ENCODE assay signal across 21 cellular contexts in the genomic region with DNA sequence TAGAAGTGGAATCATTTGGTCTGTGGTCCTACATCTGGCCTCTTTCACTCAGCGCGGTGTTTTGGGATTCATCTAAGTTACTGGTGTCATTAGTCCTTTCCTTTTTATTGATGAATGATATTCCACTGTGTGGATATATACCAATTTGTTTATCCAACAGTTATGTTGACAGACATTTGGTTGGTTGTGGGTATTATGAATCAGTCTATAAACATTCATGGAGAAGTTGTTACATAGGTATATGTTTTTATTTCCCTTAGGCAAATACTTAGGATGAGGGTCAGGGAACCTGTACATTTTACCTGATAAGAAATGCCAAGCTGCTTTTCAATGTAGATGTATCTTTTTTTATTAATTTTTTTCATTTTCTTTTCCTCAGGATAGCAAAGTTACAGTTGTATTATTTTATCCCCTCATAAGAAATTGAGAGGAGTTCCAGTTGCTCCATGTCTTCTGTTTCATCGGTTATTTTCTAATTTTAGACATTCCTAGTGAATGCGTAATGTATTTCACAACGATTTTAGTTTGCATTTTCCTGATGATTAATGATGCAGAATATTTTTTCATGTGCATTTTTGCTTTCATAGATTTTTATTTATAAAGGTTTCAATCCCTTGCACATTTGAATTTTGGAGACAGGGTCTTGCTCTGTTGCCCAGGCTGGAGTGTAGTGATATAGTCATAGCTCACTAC.
A peak's percentile ranks its signal among the peaks of the same experiment; 100 is the strongest.
DNase-seq lines count a peak whose midpoint lies in the region; ATAC-seq and TF ChIP-seq lines count a peak whose summit lies in the region.
"Had no signal": no experiment of that assay in that cellular context is flagged by ENCODE, and none has a peak within 500 bp of the region (broad histone marks: within the 10 kb centered on the region; RNA-seq: fewer than 3 reads in every experiment).

No MANE protein-coding gene starts in this region.

- H3K4me3 ChIP-seq in cardiac fibroblast (replicated peaks in 1 of 2; ENCODE audit: low read depth in 2 of 2, low read length in 2 of 2), result no peak overlapping the region
- no peak overlapping the region for H3K4me3 ChIP-seq in fibroblast of the aortic adventitia (ENCODE audit: low read depth, low read length)
- H3K4me3 ChIP-seq: GM23338 had no signal

- peak; percentile 23 for DNase-seq in EL
- DNase-seq in NCI-H226, result peak; percentile 22
- DNase-seq in cardiac fibroblast (ENCODE audit: low read depth in 2 of 2), result peak; percentile 20 to 73
- DNase-seq in fibroblast of the aortic adventitia (ENCODE audit: low read depth), result peak; percentile 32
- DNase-seq in NCI-H2171 treated with DMSO at 0.1 percent for 48 hours (lab: John Stamatoyannopoulos, UW), result no peak
- no peak for DNase-seq in NCI-H526 (lab: John Stamatoyannopoulos, UW)
- DNase-seq in activated effector memory CD4-positive, alpha-beta T cell treated with Interleukin-2 at 50 U/mL for 16 hours, result no peak
- DNase-seq: ACHN, AML-193, DMS79 treated with DMSO at 0.1 percent for 48 hours, GDM1, KBM-7, NCI-H1417, NCI-H187 treated with DMSO at 0.1 percent for 48 hours, NCI-H69, SHP77 treated with DMSO at 0.1 percent for 48 hours, T-cell had no signal

- no peak for ATAC-seq in GM21619 (IDR thresholded peaks at IDR 0.05; ENCODE audit: unreplicated experiment)
- ATAC-seq: GM23338, HCT116, SK-N-SH treated with all-trans-retinoic acid at 6 μM for 48 hours, T-cell had no signal

- TF ChIP-seq CTCF in cardiac fibroblast (IDR thresholded peaks at IDR 0.05; ENCODE audit: low read depth, low read length), result no peak
- TF ChIP-seq CTCF in fibroblast of the aortic adventitia (IDR thresholded peaks at IDR 0.05; ENCODE audit: insufficient read depth, low read length), result no peak

Comparison
In these comparisons a context has a peak if more than half of its experiments do, and no peak if none do; other contexts are left out.
1. DNase-seq: peak in EL (single experiment), NCI-H226 (single experiment), cardiac fibroblast (2 of 2) and fibroblast of the aortic adventitia (single experiment); none in NCI-H2171 treated with DMSO at 0.1 percent for 48 hours (single experiment), NCI-H526 (0 of 2) and activated effector memory CD4-positive, alpha-beta T cell treated with Interleukin-2 at 50 U/mL for 16 hours (single experiment).